Comparison of ENCODE assay signal across 14 cellular contexts in genomic region chr12:67366530-67367196, GRCh38.
DNase-seq lines count a peak whose midpoint lies in the region; ATAC-seq and TF ChIP-seq lines count a peak whose summit lies in the region.
"Had no signal": no experiment of that assay in that cellular context is flagged by ENCODE, and none has a peak within 500 bp of the region (broad histone marks: within the 10 kb centered on the region; RNA-seq: fewer than 3 reads in every experiment).

No MANE protein-coding gene starts in this region.

- H3K4me3 Mint-ChIP-seq in CD4-positive, alpha-beta memory T cell = no peak overlapping the region
- H3K4me3 Mint-ChIP-seq: activated T-helper 1 cell treated with anti-CD3 and anti-CD28 coated beads, Interleukin-12 subunit alpha, Interleukin-12 subunit beta, Interleukin-2, Interleukin-4 antibody, amounts not matched to agents 30 ng/mL and 10 ng/mL and 1 ng/mL, durations not matched to agents 14 hours and 24 hours and 36 hours; naive thymus-derived CD4-positive, alpha-beta T cell; stimulated activated memory B cell treated with anti-CD40 and anti-IgM and Interleukin-4, amounts not matched to agents 10 μg/mL and 1 μg/mL and 100 μg/mL, for 72 hours had no signal

- CTCF ChIA-PET in CD4-positive, alpha-beta memory T cell (lab: Charles Lee; ENCODE audit: partially characterized antibody) = interaction anchor here (0.9 to 1.6 kb wide), 3 partner anchors 11 to 576 kb away, joined by 3 to 5 read pairs (median 4); no protein-coding TSS in a partner anchor

- no peaks in the 10 kb centered on the region for H3K36me3 ChIP-seq in left lung
- H3K36me3 ChIP-seq in CD4-positive, alpha-beta memory T cell (ENCODE audit: insufficient read depth, low read length) = no peaks in the 10 kb centered on the region

- no peaks in the 10 kb centered on the region for H3K9me3 ChIP-seq in left lung
- no peaks in the 10 kb centered on the region for H3K9me3 ChIP-seq in CD4-positive, alpha-beta memory T cell (ENCODE audit: control insufficient read depth in 1 of 2, low read length in 2 of 2)

- POLR2A ChIA-PET in CD4-positive, alpha-beta memory T cell (lab: Charles Lee; ENCODE audit: partially characterized antibody) = interaction anchor here (0.9 kb wide), 1 partner anchor 11 kb away, joined by 4 read pairs; no protein-coding TSS in a partner anchor

- ATAC-seq in left lung = peak; percentile 31
- ATAC-seq in GM21619 (IDR thresholded peaks at IDR 0.05; ENCODE audit: unreplicated experiment) = no peak
- ATAC-seq: naive thymus-derived CD4-positive, alpha-beta T cell; stimulated activated memory B cell treated with anti-CD40 and anti-IgM and Interleukin-4, amounts not matched to agents 10 μg/mL and 1 μg/mL and 100 μg/mL, for 72 hours had no signal

- no peak overlapping the region for H3K27ac Mint-ChIP-seq in CD4-positive, alpha-beta memory T cell
- H3K27ac Mint-ChIP-seq: activated T-helper 1 cell treated with anti-CD3 and anti-CD28 coated beads, Interleukin-12 subunit alpha, Interleukin-12 subunit beta, Interleukin-2, Interleukin-4 antibody, amounts not matched to agents 30 ng/mL and 10 ng/mL and 1 ng/mL, durations not matched to agents 14 hours and 24 hours and 36 hours; naive thymus-derived CD4-positive, alpha-beta T cell; stimulated activated memory B cell treated with anti-CD40 and anti-IgM and Interleukin-4, amounts not matched to agents 10 μg/mL and 1 μg/mL and 100 μg/mL, for 72 hours had no signal

- in situ Hi-C loops in astrocyte of the spinal cord (cut with HindIII; ENCODE audit: low sequenced_read_pairs) = no loop called here

- TF ChIP-seq CTCF in AG10803 (conservative IDR thresholded peaks at IDR 0.05; ENCODE audit: low read length) = no peak
- TF ChIP-seq CTCF in astrocyte of the spinal cord (IDR thresholded peaks at IDR 0.05; ENCODE audit: low read depth, low read length) = no peak
- TF ChIP-seq CTCF in left lung (IDR thresholded peaks at IDR 0.05) = no peak

- no peaks in the 10 kb centered on the region for H3K27me3 ChIP-seq in left lung
- no peaks in the 10 kb centered on the region for H3K27me3 ChIP-seq in CD4-positive, alpha-beta memory T cell (ENCODE audit: insufficient read depth, low read length)

- no peak overlapping the region for H3K27ac ChIP-seq in left lung
- no peak overlapping the region for H3K27ac ChIP-seq in CD4-positive, alpha-beta memory T cell (ENCODE audit: low read depth, low read length)

- no peaks in the 10 kb centered on the region for H3K4me1 ChIP-seq in left lung
- no peaks in the 10 kb centered on the region for H3K4me1 ChIP-seq in CD4-positive, alpha-beta memory T cell (ENCODE audit: insufficient read depth, low read length)

- intact Hi-C loops in left lung (cut with DNase I) = loop anchor here in 1 of 2 donors (10.0 kb wide), 1 partner anchor 48 kb away; no protein-coding TSS in a partner anchor
- intact Hi-C loops in CD4-positive, alpha-beta memory T cell (cut with micrococcal nuclease) = no loop called here

- H3K4me3 ChIP-seq in AG10803 (ENCODE audit: low read length) (no peak overlapping the region), astrocyte of the spinal cord (ENCODE audit: low read depth, low read length) (no peak overlapping the region), left lung (no peak overlapping the region)
- H3K4me3 ChIP-seq in CD4-positive, alpha-beta memory T cell (ENCODE audit: low read length in 2 of 2) = no peak overlapping the region

- peak; percentile 99 for DNase-seq in AG10803 (ENCODE audit: low read depth)
- DNase-seq in HCEC 1CT = peak; percentile 70
- DNase-seq in astrocyte of the spinal cord (ENCODE audit: low read depth, low spot score) = peak; percentile 53
- DNase-seq in left lung = no peak
- DNase-seq in NCI-H146 (lab: John Stamatoyannopoulos, UW) = no peak
- no peak for DNase-seq in NCI-H510A treated with DMSO at 0.1 percent for 48 hours (lab: John Stamatoyannopoulos, UW)
- DNase-seq in CD4-positive, alpha-beta memory T cell = no peak
- DNase-seq: naive thymus-derived CD4-positive, alpha-beta T cell; NCI-H1048; RPMI8226; stimulated activated CD4-positive, alpha-beta T cell treated with anti-CD3 and anti-CD28 coated beads, Interleukin-4, amount 100 ng/mL, for 1 hour had no signal

- H3K27me3 Mint-ChIP-seq in CD4-positive, alpha-beta memory T cell = no peaks in the 10 kb centered on the region
- H3K27me3 Mint-ChIP-seq: naive thymus-derived CD4-positive, alpha-beta T cell; stimulated activated memory B cell treated with anti-CD40 and anti-IgM and Interleukin-4, amounts not matched to agents 10 μg/mL and 1 μg/mL and 100 μg/mL, for 72 hours had no signal

- peaks cover 0 to 1% (median 0%) of the 10 kb centered on the region in 4 donors for H3K4me1 Mint-ChIP-seq in CD4-positive, alpha-beta memory T cell
- H3K4me1 Mint-ChIP-seq: naive thymus-derived CD4-positive, alpha-beta T cell; stimulated activated memory B cell treated with anti-CD40 and anti-IgM and Interleukin-4, amounts not matched to agents 10 μg/mL and 1 μg/mL and 100 μg/mL, for 72 hours had no signal

- no peaks in the 10 kb centered on the region for H3K36me3 Mint-ChIP-seq in CD4-positive, alpha-beta memory T cell
- H3K36me3 Mint-ChIP-seq: stimulated activated memory B cell treated with anti-CD40 and anti-IgM and Interleukin-4, amounts not matched to agents 10 μg/mL and 1 μg/mL and 100 μg/mL, for 72 hours had no signal

- H3K9me3 Mint-ChIP-seq in CD4-positive, alpha-beta memory T cell = no peaks in the 10 kb centered on the region
- H3K9me3 Mint-ChIP-seq: activated T-helper 1 cell treated with anti-CD3 and anti-CD28 coated beads, Interleukin-12 subunit alpha, Interleukin-12 subunit beta, Interleukin-2, Interleukin-4 antibody, amounts not matched to agents 30 ng/mL and 10 ng/mL and 1 ng/mL, durations not matched to agents 14 hours and 24 hours and 36 hours; stimulated activated memory B cell treated with anti-CD40 and anti-IgM and Interleukin-4, amounts not matched to agents 10 μg/mL and 1 μg/mL and 100 μg/mL, for 72 hours had no signal

Comparison
In these comparisons a context has a peak if more than half of its experiments do, and no peak if none do; other contexts are left out.
1. DNase-seq: peak in AG10803 (single experiment), HCEC 1CT (single experiment) and astrocyte of the spinal cord (single experiment); none in left lung (0 of 2), NCI-H146 (single experiment), NCI-H510A treated with DMSO at 0.1 percent for 48 hours (single experiment) and CD4-positive, alpha-beta memory T cell (0 of 5).